19 cellular contexts compared by ENCODE assay signal in the genomic region with DNA sequence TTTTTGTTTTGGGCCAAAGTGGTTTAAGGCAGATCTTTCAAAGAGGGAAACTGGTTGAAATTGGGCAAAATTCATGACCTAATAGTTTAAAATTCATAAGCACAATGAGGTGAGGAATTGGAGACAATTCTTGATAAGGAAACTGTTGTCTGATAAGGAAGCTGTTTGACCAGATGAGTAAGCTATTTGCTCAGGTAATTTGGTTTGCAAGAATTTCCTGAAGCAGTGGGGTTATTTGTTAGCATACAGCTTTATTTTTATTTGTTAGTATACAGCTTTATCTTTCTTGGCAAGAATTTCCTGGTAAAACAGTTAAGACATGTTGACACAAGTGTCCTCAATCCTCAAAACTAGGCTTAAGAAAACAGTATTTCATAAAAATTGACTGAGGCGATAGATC.
DNase-seq lines count a peak whose midpoint lies in the region; ATAC-seq, FAIRE-seq and TF ChIP-seq lines count a peak whose summit lies in the region.
"Had no signal": no experiment of that assay in that cellular context is flagged by ENCODE, and none has a peak within 500 bp of the region (broad histone marks: within the 10 kb centered on the region; RNA-seq: fewer than 3 reads in every experiment).

No MANE protein-coding gene starts in this region.

- H3K36me3 Mint-ChIP-seq in Calu3 (ENCODE audit: insufficient read depth, unreplicated experiment): no peaks in the 10 kb centered on the region
- H3K36me3 Mint-ChIP-seq: CD14-positive monocyte; CD4-positive, alpha-beta memory T cell had no signal

- ATAC-seq in HG03097 (IDR thresholded peaks at IDR 0.05; ENCODE audit: low FRiP score, unreplicated experiment) (no peak), GM18867 (IDR thresholded peaks at IDR 0.05; ENCODE audit: unreplicated experiment) (no peak)
- ATAC-seq: GM23338 had no signal

- peaks cover 2% of the 10 kb centered on the region; the same call in 1 of the 2 replicates for H3K4me1 ChIP-seq in HUES48 (ENCODE audit: control insufficient read depth, insufficient read depth, low read length)
- H3K4me1 ChIP-seq in hepatocyte (ENCODE audit: insufficient read depth): no peaks in the 10 kb centered on the region
- H3K4me1 ChIP-seq: BLaER1 had no signal

- intact Hi-C loops in Calu3 (cut with micrococcal nuclease; ENCODE audit: unreplicated experiment): loop anchor here (5.0 to 10.0 kb wide), 2 partner anchors 58 to 181 kb away; no protein-coding TSS in a partner anchor

- no peaks in the 10 kb centered on the region for H3K27me3 Mint-ChIP-seq in Calu3 (ENCODE audit: unreplicated experiment)
- H3K27me3 Mint-ChIP-seq: CD4-positive, alpha-beta memory T cell had no signal

- H2AFZ ChIP-seq in hepatocyte: no peak overlapping the region
- H2AFZ ChIP-seq: GM23338 had no signal

- H3K27ac ChIP-seq in HUES48 (ENCODE audit: low read depth, low read length): peak overlapping the region; percentile 56
- peak overlapping the region; percentile 41 for H3K27ac ChIP-seq in hepatocyte
- H3K27ac ChIP-seq: BLaER1, HL-60 had no signal

- no peaks in the 10 kb centered on the region for H3K9me2 ChIP-seq in hepatocyte (replicated peaks; ENCODE audit: insufficient read depth)

- H3K27me3 ChIP-seq in HUES48 (ENCODE audit: control insufficient read depth, insufficient read depth, low read length) (no peaks in the 10 kb centered on the region), bronchial epithelial cell (ENCODE audit: control insufficient read depth, insufficient read depth, low read length) (no peaks in the 10 kb centered on the region), hepatocyte (no peaks in the 10 kb centered on the region)
- H3K27me3 ChIP-seq: BLaER1 had no signal

- H3K9me3 Mint-ChIP-seq in Calu3 (ENCODE audit: low read depth, unreplicated experiment): no peaks in the 10 kb centered on the region
- H3K9me3 Mint-ChIP-seq: GM23338 had no signal

- no peaks in the 10 kb centered on the region for H3K79me2 ChIP-seq in hepatocyte

- BruUV-seq in Calu3 (replicated peaks; lab: Mats Ljungman, UMichigan): no TSS peak

- CTCF ChIA-PET in Calu3 (lab: Charles Lee): interaction anchor here (1.3 kb wide), 1 partner anchor 182 kb away, joined by 5 read pairs; no protein-coding TSS in a partner anchor

- H3K4me3 Mint-ChIP-seq in Calu3 (ENCODE audit: low read depth, unreplicated experiment): no peak overlapping the region
- H3K4me3 Mint-ChIP-seq: CD14-positive monocyte; CD4-positive, alpha-beta memory T cell; GM23338 had no signal

- TF ChIP-seq CTCF in Calu3 (IDR thresholded peaks at IDR 0.05; ENCODE audit: unreplicated experiment): no peak
- no peak for TF ChIP-seq CTCF in bronchial epithelial cell (IDR thresholded peaks at IDR 0.05; ENCODE audit: insufficient read depth, low read length, severe bottlenecking)
- no peak for TF ChIP-seq CTCF in hepatocyte (IDR thresholded peaks at IDR 0.05; ENCODE audit: poor library complexity)

- H3K27ac Mint-ChIP-seq in Calu3 (ENCODE audit: unreplicated experiment): peak overlapping the region; percentile 57
- H3K27ac Mint-ChIP-seq: CD14-positive monocyte; CD4-positive, alpha-beta memory T cell; GM23338 had no signal

- no peak overlapping the region for H3K4me2 ChIP-seq in hepatocyte
- H3K4me2 ChIP-seq: BLaER1, GM23338 had no signal

- H3K36me3 ChIP-seq in HUES48 (ENCODE audit: control insufficient read depth, insufficient read depth, low read length) (no peaks in the 10 kb centered on the region), bronchial epithelial cell (ENCODE audit: control insufficient read depth, insufficient read depth, low read length) (no peaks in the 10 kb centered on the region), hepatocyte (replicated peaks; ENCODE audit: insufficient read depth, low read depth) (no peaks in the 10 kb centered on the region)
- H3K36me3 ChIP-seq: BLaER1 had no signal

- H3K4me3 ChIP-seq in HUES48 (ENCODE audit: low read depth, low read length) (no peak overlapping the region), bronchial epithelial cell (ENCODE audit: low read depth, low read length) (no peak overlapping the region), hepatocyte (no peak overlapping the region)
- H3K4me3 ChIP-seq: BLaER1, GM23338 had no signal

- H3K9ac ChIP-seq in HUES48 (ENCODE audit: low read depth, low read length): no peak overlapping the region
- H3K9ac ChIP-seq: BLaER1 had no signal

- no peak for FAIRE-seq in bronchial epithelial cell (lab: Jason Lieb, UNC)
- FAIRE-seq: G401.6, GM12891, H54 had no signal

- no peaks in the 10 kb centered on the region for H3K9me3 ChIP-seq in HUES48 (ENCODE audit: control insufficient read depth, insufficient read depth, low read length)
- no peaks in the 10 kb centered on the region for H3K9me3 ChIP-seq in hepatocyte (ENCODE audit: low read depth)
- H3K9me3 ChIP-seq: BLaER1 had no signal

- DNase-seq in Calu3 (no peak), bronchial epithelial cell (ENCODE audit: low read depth) (peak; percentile 50), hepatocyte (ENCODE audit: low spot score) (no peak), NCI-H128 (lab: John Stamatoyannopoulos, UW; ENCODE audit: unreplicated experiment) (no peak)
- no peak for DNase-seq in activated CD4-positive, alpha-beta T cell treated with anti-CD3 and anti-CD28 coated beads for 48 hours
- DNase-seq: 8988T; CD4-positive, alpha-beta memory T cell; HCEC 1CT; IMR-90 had no signal

- WGBS in hepatocyte (ENCODE audit: low lambda C conversion rate, missing lambda C conversion rate): 48% methylated on average over 1 of the region's 1 CpG

- no peaks in the 10 kb centered on the region for H4K20me1 ChIP-seq in hepatocyte (ENCODE audit: insufficient read depth, poor library complexity, severe bottlenecking)
- H4K20me1 ChIP-seq: BLaER1 had no signal

- H3K4me1 Mint-ChIP-seq in Calu3 (ENCODE audit: low read depth, unreplicated experiment): peaks cover 17% of the 10 kb centered on the region
- H3K4me1 Mint-ChIP-seq: CD14-positive monocyte; CD4-positive, alpha-beta memory T cell had no signal
